In the genomic region with DNA sequence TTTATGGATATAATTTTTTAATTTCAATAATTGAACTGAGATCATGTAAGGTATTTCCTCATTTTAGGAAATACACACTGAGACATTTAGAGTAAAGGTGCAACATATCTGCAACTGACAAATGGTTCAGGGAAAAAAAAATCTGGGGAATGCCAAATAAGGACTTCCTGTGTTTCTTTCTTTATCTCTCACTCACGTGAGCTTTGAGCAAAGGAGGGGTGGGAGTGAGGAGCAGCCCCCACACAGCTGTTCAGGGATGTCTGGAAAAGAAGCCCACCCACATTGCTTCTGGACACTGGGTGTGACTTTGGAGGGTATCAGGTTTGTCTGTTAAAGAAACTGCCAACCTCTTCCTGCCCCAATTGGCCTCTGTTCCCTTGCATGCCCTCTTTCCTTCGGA, we compare ENCODE assay signal across 22 cellular contexts. TPM values are rescaled to one million over a fixed set of nuclear protein-coding genes. Genes with fewer than 3 reads are reported as not detected.
"Had no signal": no experiment of that assay in that cellular context is flagged by ENCODE, and none has a peak within 500 bp of the region (broad histone marks: within the 10 kb centered on the region; RNA-seq: fewer than 3 reads in every experiment).

No MANE protein-coding gene starts in this region.

- H3K36me3 ChIP-seq: adrenal gland, breast epithelium, heart left ventricle, tibial artery had no signal

- FAIRE-seq: astrocyte, endometrium had no signal

- H3K27me3 Mint-ChIP-seq: activated CD4-positive, alpha-beta T cell treated with anti-CD3 and anti-CD28 coated beads, Interleukin-2, amount 10 ng/mL, durations not matched to agents 7 days and 5 days; activated naive CD4-positive, alpha-beta T cell treated with anti-CD3 and anti-CD28 coated beads, Interleukin-2, amount 50 U/mL, for 24 hours; memory B cell; naive thymus-derived CD8-positive, alpha-beta T cell had no signal

- DNase-seq: activated CD4-positive, alpha-beta T cell treated with anti-CD3 and anti-CD28 coated beads, Interleukin-2, amount 10 ng/mL, durations not matched to agents 7 days and 5 days; activated CD8-positive, alpha-beta memory T cell treated with anti-CD3 and anti-CD28 coated beads, Interleukin-2, amount 50 U/mL, for 48 hours; activated gamma-delta T cell; activated T-cell treated with anti-CD3 and anti-CD28 coated beads, Interleukin-2, amount 50 U/mL, for 72 hours; adrenal gland; erythroblast; foreskin melanocyte; heart left ventricle; kidney glomerular epithelial cell; mucosa of descending colon; naive thymus-derived CD8-positive, alpha-beta T cell; occipital lobe; stimulated activated naive CD8-positive, alpha-beta T cell treated with anti-CD3 and anti-CD28 coated beads, Interleukin-15, Interleukin-2, amounts not matched to agents 100 U/mL and 50 U/mL, for 24 hours; substantia nigra; tibial artery had no signal

- H3K9me3 ChIP-seq: adrenal gland, breast epithelium, heart left ventricle, mucosa of descending colon, tibial artery had no signal

- H3K4me3 ChIP-seq: adrenal gland, breast epithelium, coronary artery, heart left ventricle, mucosa of descending colon, tibial artery had no signal

- H3K36me3 Mint-ChIP-seq: activated naive CD4-positive, alpha-beta T cell treated with anti-CD3 and anti-CD28 coated beads, Interleukin-2, amount 50 U/mL, for 24 hours; memory B cell; naive thymus-derived CD8-positive, alpha-beta T cell had no signal

- H3K27ac ChIP-seq: adrenal gland, breast epithelium, coronary artery, heart left ventricle, tibial artery had no signal

- H3K27ac Mint-ChIP-seq: activated CD4-positive, alpha-beta T cell treated with anti-CD3 and anti-CD28 coated beads, Interleukin-2, amount 10 ng/mL, durations not matched to agents 7 days and 5 days; activated naive CD4-positive, alpha-beta T cell treated with anti-CD3 and anti-CD28 coated beads, Interleukin-2, amount 50 U/mL, for 24 hours; activated T-cell treated with anti-CD3 and anti-CD28 coated beads, Interleukin-2, amount 50 U/mL, for 72 hours; memory B cell; naive thymus-derived CD8-positive, alpha-beta T cell; T-helper 1 cell treated with Interleukin-12 subunit alpha and Interleukin-12 subunit beta and Interleukin-4 antibody, amounts not matched to agents 30 μg/mL and 1 μg/mL, for 36 hours had no signal

- H3K9me3 Mint-ChIP-seq: activated CD4-positive, alpha-beta T cell treated with anti-CD3 and anti-CD28 coated beads, Interleukin-2, amount 10 ng/mL, durations not matched to agents 7 days and 5 days; activated naive CD4-positive, alpha-beta T cell treated with anti-CD3 and anti-CD28 coated beads, Interleukin-2, amount 50 U/mL, for 24 hours; activated T-cell treated with anti-CD3 and anti-CD28 coated beads, Interleukin-2, amount 50 U/mL, for 72 hours; memory B cell; naive thymus-derived CD8-positive, alpha-beta T cell; T-helper 1 cell treated with Interleukin-12 subunit alpha and Interleukin-12 subunit beta and Interleukin-4 antibody, amounts not matched to agents 30 μg/mL and 1 μg/mL, for 36 hours had no signal

- H3K27me3 ChIP-seq: adrenal gland, breast epithelium, heart left ventricle, tibial artery had no signal

- ATAC-seq: activated T-cell treated with anti-CD3 and anti-CD28 coated beads, Interleukin-2, amount 50 U/mL, for 72 hours; heart left ventricle; mucosa of descending colon; naive thymus-derived CD8-positive, alpha-beta T cell; stimulated activated naive CD8-positive, alpha-beta T cell treated with anti-CD3 and anti-CD28 coated beads, Interleukin-15, Interleukin-2, amounts not matched to agents 100 U/mL and 50 U/mL, for 24 hours had no signal

- H3K4me3 Mint-ChIP-seq: activated CD4-positive, alpha-beta T cell treated with anti-CD3 and anti-CD28 coated beads, Interleukin-2, amount 10 ng/mL, durations not matched to agents 7 days and 5 days; activated naive CD4-positive, alpha-beta T cell treated with anti-CD3 and anti-CD28 coated beads, Interleukin-2, amount 50 U/mL, for 24 hours; activated T-cell treated with anti-CD3 and anti-CD28 coated beads, Interleukin-2, amount 50 U/mL, for 72 hours; memory B cell; naive thymus-derived CD8-positive, alpha-beta T cell; T-helper 1 cell treated with Interleukin-12 subunit alpha and Interleukin-12 subunit beta and Interleukin-4 antibody, amounts not matched to agents 30 μg/mL and 1 μg/mL, for 36 hours had no signal

RNA-seq across cellular contexts. Expression of a gene that starts 5.6 kb away (rescaled TPM):
- total RNA-seq: naive thymus-derived CD8-positive, alpha-beta T cell had no signal
- polyA plus RNA-seq: naive thymus-derived CD8-positive, alpha-beta T cell had no signal
